23 cellular contexts compared by ENCODE assay signal in genomic region chr12:108191086-108191485, GRCh38.
"Had no signal": no experiment of that assay in that cellular context is flagged by ENCODE, and none has a peak within 500 bp of the region (broad histone marks: within the 10 kb centered on the region; RNA-seq: fewer than 3 reads in every experiment).

No MANE protein-coding gene starts in this region.

- H3K9me3 ChIP-seq: esophagus squamous epithelium, pancreas, psoas muscle, right lobe of liver, suprapubic skin, upper lobe of right lung had no signal

- H3K27me3 ChIP-seq: esophagus squamous epithelium, hepatocyte, pancreas, right lobe of liver, tibial nerve had no signal

- DNase-seq: effector memory CD8-positive, alpha-beta T cell; esophagus squamous epithelium; foreskin fibroblast; kidney; left colon; left ventricle myocardium superior; mesendoderm; naive B cell; occipital lobe; pancreas; psoas muscle; retina; right lobe of liver; stimulated activated CD4-positive, alpha-beta T cell treated with anti-CD3 and anti-CD28 coated beads, Interleukin-2, amount 100 ng/mL, for 24 hours; stimulated activated CD4-positive, alpha-beta T cell treated with anti-CD3 and anti-CD28 coated beads, Interleukin-4, amount 100 ng/mL, for 4 hours; stimulated activated naive CD4-positive, alpha-beta T cell; upper lobe of right lung had no signal

- FAIRE-seq: colon, kidney, pancreas had no signal

- H3K27ac ChIP-seq: epithelial cell of prostate, esophagus squamous epithelium, hepatocyte, pancreas, psoas muscle, right lobe of liver, suprapubic skin, upper lobe of right lung had no signal

- H2AFZ ChIP-seq: hepatocyte had no signal

- ATAC-seq: effector memory CD8-positive, alpha-beta T cell; left colon; right lobe of liver; upper lobe of right lung had no signal

- H3K36me3 ChIP-seq: esophagus squamous epithelium, pancreas, right lobe of liver, suprapubic skin, tibial nerve, upper lobe of right lung had no signal

- H3K4me3 ChIP-seq: esophagus squamous epithelium, hepatocyte, lung, pancreas, psoas muscle, right lobe of liver, suprapubic skin, tibial nerve, upper lobe of right lung had no signal

- H3K79me2 ChIP-seq: hepatocyte had no signal

- H3K4me2 ChIP-seq: hepatocyte had no signal

- H3K4me1 ChIP-seq: pancreas, psoas muscle, right lobe of liver, suprapubic skin, upper lobe of right lung had no signal
